19 cellular contexts compared by ENCODE assay signal in the genomic region with DNA sequence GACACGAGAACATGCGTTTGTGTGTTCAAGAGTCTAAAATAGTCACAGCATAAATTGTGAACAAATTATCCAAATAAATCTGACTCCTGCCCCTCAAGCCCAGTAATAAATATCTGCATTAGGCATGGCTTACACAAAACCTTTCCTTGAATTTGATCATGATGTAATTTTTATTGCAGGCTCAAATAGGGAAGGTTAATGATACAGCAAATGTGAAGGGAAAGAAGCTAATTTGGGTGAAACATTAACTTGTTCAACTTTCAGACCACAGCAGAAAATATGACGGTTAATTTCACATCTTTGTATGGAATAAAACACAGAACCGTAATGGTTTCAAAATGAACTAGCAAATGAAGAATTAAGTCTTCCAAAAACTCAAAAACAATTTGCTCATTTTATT.
DNase-seq lines count a peak whose midpoint lies in the region; ATAC-seq and TF ChIP-seq lines count a peak whose summit lies in the region.
"Had no signal": no experiment of that assay in that cellular context is flagged by ENCODE, and none has a peak within 500 bp of the region (broad histone marks: within the 10 kb centered on the region; RNA-seq: fewer than 3 reads in every experiment).

No MANE protein-coding gene starts in this region.

- H3K79me1 ChIP-seq in IMR-90 (ENCODE audit: low read depth in 1 of 2, low read length in 2 of 2) (no peaks in the 10 kb centered on the region), neuronal stem cell (ENCODE audit: low read depth, low read length) (no peaks in the 10 kb centered on the region)

- H3K18ac ChIP-seq in IMR-90 (ENCODE audit: low read depth, low read length) = no peak overlapping the region
- H3K18ac ChIP-seq in neuronal stem cell (ENCODE audit: low read length) = no peak overlapping the region

- POLR2A ChIA-PET in IMR-90 (lab: Charles Lee; ENCODE audit: unreplicated experiment) = no interaction called here

- H3K14ac ChIP-seq in IMR-90 (replicated peaks; ENCODE audit: low read depth, low read length) (no peak overlapping the region), neuronal stem cell (ENCODE audit: low read length) (no peak overlapping the region)

- no peak overlapping the region for H3K4me2 ChIP-seq in IMR-90 (ENCODE audit: low read depth, low read length)
- peak overlapping the region; percentile 42 for H3K4me2 ChIP-seq in hepatocyte
- H3K4me2 ChIP-seq in neuronal stem cell (ENCODE audit: insufficient read depth, low read length, poor library complexity, severe bottlenecking) = no peak overlapping the region
- H3K4me2 ChIP-seq: BLaER1 had no signal

- H3K9ac ChIP-seq in IMR-90 (ENCODE audit: low read depth, low read length) (no peak overlapping the region), neuronal stem cell (ENCODE audit: low read depth, low read length, poor library complexity) (no peak overlapping the region)
- H3K9ac ChIP-seq: BLaER1, GM23248 had no signal

- H2BK5ac ChIP-seq in IMR-90 (ENCODE audit: low read depth, low read length, poor library complexity, severe bottlenecking) = no peak overlapping the region
- H2BK5ac ChIP-seq in neuronal stem cell (ENCODE audit: low read length) = no peak overlapping the region

- no peak overlapping the region for H2AK9ac ChIP-seq in IMR-90 (replicated peaks; ENCODE audit: low read depth, low read length, poor library complexity)

- no peak overlapping the region for H2BK12ac ChIP-seq in neuronal stem cell (ENCODE audit: low read length)

- H3K27ac ChIP-seq in IMR-90 (ENCODE audit: insufficient read depth, low read length) (no peak overlapping the region), hepatocyte (peak overlapping the region; percentile 50), neuronal stem cell (replicated peaks; ENCODE audit: low read length) (no peak overlapping the region), WERI-Rb-1 (no peak overlapping the region)
- H3K27ac ChIP-seq: 22Rv1, BLaER1, C4-2B, GM23248 had no signal

- ATAC-seq in IMR-90 (ENCODE audit: low read depth) (no peak), left colon (peak; percentile 71), GM19324 (IDR thresholded peaks at IDR 0.05; ENCODE audit: low FRiP score, unreplicated experiment) (no peak)
- ATAC-seq: CD8-positive, alpha-beta T cell had no signal

- H2AK5ac ChIP-seq in IMR-90 (ENCODE audit: low read depth, low read length) = no peak overlapping the region
- no peak overlapping the region for H2AK5ac ChIP-seq in neuronal stem cell (ENCODE audit: low read depth, low read length)

- no peaks in the 10 kb centered on the region for H3K9me2 ChIP-seq in hepatocyte (replicated peaks; ENCODE audit: insufficient read depth)

- no peaks in the 10 kb centered on the region for H3K79me2 ChIP-seq in hepatocyte

- no peak for TF ChIP-seq CTCF in IMR-90 (conservative IDR thresholded peaks at IDR 0.05; ENCODE audit: low read depth, low read length)
- no peak for TF ChIP-seq CTCF in hepatocyte (IDR thresholded peaks at IDR 0.05; ENCODE audit: poor library complexity)
- no peak for TF ChIP-seq CTCF in WERI-Rb-1 (IDR thresholded peaks at IDR 0.05; ENCODE audit: low read depth, low read length)

- H4K91ac ChIP-seq in IMR-90 (ENCODE audit: insufficient read depth, low read depth, low read length) (no peak overlapping the region), neuronal stem cell (ENCODE audit: low read depth, low read length, poor library complexity) (no peak overlapping the region)

- H3K56ac ChIP-seq in IMR-90 (ENCODE audit: extremely low read depth, insufficient read depth, low read length) = no peak overlapping the region

- H2BK15ac ChIP-seq in IMR-90 (ENCODE audit: low read depth, low read length) (peak overlapping the region; percentile 70; the same call in 2 of the 3 replicates), neuronal stem cell (ENCODE audit: low read length) (no peak overlapping the region)

- CTCF ChIA-PET in IMR-90 (lab: Yijun Ruan, JAX) = no interaction called here

- H3K4me3 ChIP-seq in IMR-90 (ENCODE audit: insufficient read depth, low read depth, low read length) = no peak overlapping the region
- no peak overlapping the region for H3K4me3 ChIP-seq in hepatocyte
- no peak overlapping the region for H3K4me3 ChIP-seq in neuronal stem cell (ENCODE audit: low read length in 2 of 2)
- no peak overlapping the region for H3K4me3 ChIP-seq in WERI-Rb-1 (ENCODE audit: low read depth, low read length)
- H3K4me3 ChIP-seq: BLaER1, GM23248 had no signal

- H2AFZ ChIP-seq in IMR-90 (replicated peaks; ENCODE audit: low read length, poor library complexity) (no peak overlapping the region), hepatocyte (no peak overlapping the region), neuronal stem cell (ENCODE audit: low read length) (no peak overlapping the region)
- H2AFZ ChIP-seq: GM23248 had no signal

- TF ChIP-seq RAD21 in IMR-90 (IDR thresholded peaks at IDR 0.05; ENCODE audit: low read length) = no peak

- peak overlapping the region; percentile 3; the same call in 1 of the 2 replicates for H2BK120ac ChIP-seq in IMR-90 (ENCODE audit: low read depth, low read length)
- H2BK120ac ChIP-seq in neuronal stem cell (ENCODE audit: low read depth, low read length) = no peak overlapping the region

- peaks cover 10% of the 10 kb centered on the region; the same call in 1 of the 2 replicates for H3K4me1 ChIP-seq in IMR-90 (ENCODE audit: control insufficient read depth, insufficient read depth, low read length)
- H3K4me1 ChIP-seq in hepatocyte (ENCODE audit: insufficient read depth) = peaks cover 16% of the 10 kb centered on the region
- H3K4me1 ChIP-seq in neuronal stem cell (ENCODE audit: control insufficient read depth in 2 of 2, insufficient read depth in 1 of 2, low read depth in 1 of 2, low read length in 2 of 2) = peaks cover 0 to 3% of the 10 kb centered on the region in 2 donors

- H2BK20ac ChIP-seq in IMR-90 (ENCODE audit: low read depth, low read length) = peak overlapping the region; percentile 51; the same call in 1 of the 2 replicates

- H3K36me3 ChIP-seq in IMR-90 (ENCODE audit: control insufficient read depth, insufficient read depth, low read length) (no peaks in the 10 kb centered on the region), hepatocyte (replicated peaks; ENCODE audit: insufficient read depth, low read depth) (no peaks in the 10 kb centered on the region), neuronal stem cell (replicated peaks in 1 of 2; ENCODE audit: control insufficient read depth in 2 of 2, insufficient read depth in 2 of 2, low read length in 2 of 2) (no peaks in the 10 kb centered on the region), WERI-Rb-1 (no peaks in the 10 kb centered on the region)
- H3K36me3 ChIP-seq: BLaER1 had no signal

- H4K5ac ChIP-seq in IMR-90 (ENCODE audit: low read depth, low read length) = no peak overlapping the region

- intact Hi-C loops in IMR-90 (cut with micrococcal nuclease) = no loop called here
- intact Hi-C loops in left colon (cut with DNase I, micrococcal nuclease) = no loop called here

- H3K9me3 ChIP-seq in IMR-90 (ENCODE audit: control insufficient read depth, insufficient read depth, low read length) (no peaks in the 10 kb centered on the region), hepatocyte (ENCODE audit: low read depth) (no peaks in the 10 kb centered on the region), neuronal stem cell (replicated peaks in 1 of 2; ENCODE audit: control insufficient read depth in 2 of 2, insufficient read depth in 1 of 2, low read depth in 1 of 2, low read length in 2 of 2) (no peaks in the 10 kb centered on the region), WERI-Rb-1 (ENCODE audit: severe bottlenecking) (no peaks in the 10 kb centered on the region)
- H3K9me3 ChIP-seq: BLaER1, Caco-2 had no signal

- H3K27me3 ChIP-seq in IMR-90 (ENCODE audit: control insufficient read depth, insufficient read depth, low read length) (no peaks in the 10 kb centered on the region), hepatocyte (no peaks in the 10 kb centered on the region), neuronal stem cell (ENCODE audit: control insufficient read depth in 3 of 3, insufficient read depth in 3 of 3, low read depth in 1 of 3, low read length in 3 of 3) (no peaks in the 10 kb centered on the region), WERI-Rb-1 (ENCODE audit: insufficient read depth, low read depth, severe bottlenecking) (no peaks in the 10 kb centered on the region)
- H3K27me3 ChIP-seq: BLaER1 had no signal

- dilution Hi-C loops in IMR-90 (cut with HindIII; ENCODE audit: low sequenced_read_pairs, unreplicated experiment) = no loop called here

- in situ Hi-C loops in IMR-90 (cut with MboI; ENCODE audit: low sequenced_read_pairs) = no loop called here

- no TSS peak for BruUV-seq in IMR-90 (replicated peaks; lab: Mats Ljungman, UMichigan)

- peaks cover 5% of the 10 kb centered on the region for H3K9me1 ChIP-seq in IMR-90 (ENCODE audit: insufficient read depth, low read length)

- H4K20me1 ChIP-seq in IMR-90 (ENCODE audit: insufficient read depth, low read length) (no peaks in the 10 kb centered on the region), hepatocyte (ENCODE audit: insufficient read depth, poor library complexity, severe bottlenecking) (no peaks in the 10 kb centered on the region)
- H4K20me1 ChIP-seq: BLaER1 had no signal

- H4K8ac ChIP-seq in IMR-90 (ENCODE audit: low read depth in 2 of 2, low read length in 2 of 2) = no peak overlapping the region
- H4K8ac ChIP-seq in neuronal stem cell (ENCODE audit: low read depth, low read length) = no peak overlapping the region

- no CpG with 5 or more reads among the region's 4 CpGs for WGBS in IMR-90 (ENCODE audit: extremely low coverage in 2 of 2, insufficient read length in 1 of 2), 2 experiments
- 68% methylated on average over 4 of the region's 4 CpGs for WGBS in hepatocyte (ENCODE audit: low lambda C conversion rate, missing lambda C conversion rate)
- no CpG with 5 or more reads among the region's 4 CpGs for WGBS in neuronal stem cell (ENCODE audit: extremely low coverage in 2 of 2, insufficient read length in 2 of 2, insufficient replicate concordance in 1 of 2), 2 donors

- H3K23ac ChIP-seq in IMR-90 (ENCODE audit: low read depth, low read length) (no peak overlapping the region), neuronal stem cell (ENCODE audit: low read depth, low read length, poor library complexity) (no peak overlapping the region)

- DNase-seq in IMR-90 = no peak
- no peak for DNase-seq in hepatocyte (ENCODE audit: low spot score)
- no peak for DNase-seq in left colon
- peak; percentile 73 for DNase-seq in renal cortical epithelial cell (ENCODE audit: low read depth)
- no peak for DNase-seq in neuronal stem cell (ENCODE audit: low spot score)
- DNase-seq in foreskin melanocyte = no peak
- DNase-seq in WERI-Rb-1 = no peak
- DNase-seq: Caco-2; CD4-positive, CD25-positive, alpha-beta regulatory T cell; CD8-positive, alpha-beta T cell; DMS153; DND-41; GM23248; H7; HCEC 1CT had no signal

- H3K4ac ChIP-seq in IMR-90 (ENCODE audit: low read depth, low read length) = no peak overlapping the region
- no peak overlapping the region for H3K4ac ChIP-seq in neuronal stem cell (ENCODE audit: low read length)

- TF ChIP-seq POLR2A in IMR-90 (IDR thresholded peaks at IDR 0.05; ENCODE audit: low read depth, low read length) = no peak

TF ChIP-seq in IMR-90, 13 proteins besides CTCF, POLR2A, EP300 and RAD21:
- TF ChIP-seq SMC3 (IDR thresholded peaks at IDR 0.05; ENCODE audit: low read depth, low read length) (no peak), FOS (IDR thresholded peaks at IDR 0.05; ENCODE audit: low read depth, low read length) (no peak), RCOR1 (IDR thresholded peaks at IDR 0.05; ENCODE audit: insufficient replicate concordance, low read length) (no peak)
